7 cellular contexts compared by ENCODE assay signal in genomic region chr2:111478844-111479458, GRCh38.
DNase-seq lines count a peak whose midpoint lies in the region; ATAC-seq and TF ChIP-seq lines count a peak whose summit lies in the region.
"Not testable (repeated sequence)": the region's sequence is repeated elsewhere in the genome, so short reads cannot be mapped to it uniquely, and the experiment has no call there.

No MANE protein-coding gene starts in this region.

- H3K27me3 Mint-ChIP-seq in activated CD4-positive, alpha-beta T cell treated with anti-CD3 and anti-CD28 coated beads for 36 hours; activated naive CD4-positive, alpha-beta T cell treated with anti-CD3 and anti-CD28 coated beads for 36 hours (ENCODE audit: low read depth): not testable (repeated sequence)

- intact Hi-C loops in activated CD4-positive, alpha-beta T cell treated with anti-CD3 and anti-CD28 coated beads for 36 hours (cut with DNase I, micrococcal nuclease): not testable (repeated sequence)
- intact Hi-C loops in activated naive CD4-positive, alpha-beta T cell treated with anti-CD3 and anti-CD28 coated beads for 36 hours (cut with micrococcal nuclease): loop anchor here (10.0 kb wide), 1 partner anchor 364 kb away; no protein-coding TSS in a partner anchor

- POLR2A ChIA-PET in activated CD4-positive, alpha-beta T cell treated with anti-CD3 and anti-CD28 coated beads for 36 hours (lab: Charles Lee): not testable (repeated sequence)

- not testable (repeated sequence) for H3K9me3 Mint-ChIP-seq in activated CD4-positive, alpha-beta T cell treated with anti-CD3 and anti-CD28 coated beads for 36 hours (ENCODE audit: low read depth); activated naive CD4-positive, alpha-beta T cell treated with anti-CD3 and anti-CD28 coated beads for 36 hours

- not testable (repeated sequence) for H3K27me3 ChIP-seq in neutrophil

- peak; percentile 64 for DNase-seq in activated CD4-positive, alpha-beta T cell treated with anti-CD3 and anti-CD28 coated beads for 36 hours
- peak; percentile 49 for DNase-seq in activated naive CD4-positive, alpha-beta T cell treated with anti-CD3 and anti-CD28 coated beads for 36 hours

- CTCF ChIA-PET in activated CD4-positive, alpha-beta T cell treated with anti-CD3 and anti-CD28 coated beads for 36 hours (lab: Charles Lee); activated naive CD4-positive, alpha-beta T cell treated with anti-CD3 and anti-CD28 coated beads for 36 hours (lab: Charles Lee): not testable (repeated sequence)

- ATAC-seq in GM18511 (IDR thresholded peaks at IDR 0.05; ENCODE audit: unreplicated experiment): peak; percentile 74
- ATAC-seq in GM21390 (IDR thresholded peaks at IDR 0.05; ENCODE audit: unreplicated experiment): peak; percentile 54
- peak; percentile 54 for ATAC-seq in HG02840 (IDR thresholded peaks at IDR 0.05; ENCODE audit: low FRiP score, unreplicated experiment)
- ATAC-seq in HG03558 (IDR thresholded peaks at IDR 0.05; ENCODE audit: extremely low read depth, unreplicated experiment): peak; percentile 30
- peak; percentile 58 for ATAC-seq in activated CD4-positive, alpha-beta T cell treated with anti-CD3 and anti-CD28 coated beads for 36 hours

- H3K4me3 ChIP-seq in neutrophil (ENCODE audit: low read depth in 1 of 2, low read length in 1 of 2): peak overlapping the region in 1 of 2 experiments; percentile 18

- H3K27ac ChIP-seq in neutrophil: peak overlapping the region; percentile 84

- H3K4me1 ChIP-seq in neutrophil (ENCODE audit: control insufficient read depth in 1 of 2, insufficient read depth in 1 of 2, low read depth in 1 of 2, low read length in 1 of 2): peaks cover 37 to 40% of the 10 kb centered on the region in 2 experiments

- not testable (repeated sequence) for TF ChIP-seq CTCF in neutrophil (IDR thresholded peaks at IDR 0.05)

- not testable (repeated sequence) for H3K36me3 Mint-ChIP-seq in activated CD4-positive, alpha-beta T cell treated with anti-CD3 and anti-CD28 coated beads for 36 hours (ENCODE audit: low read depth); activated naive CD4-positive, alpha-beta T cell treated with anti-CD3 and anti-CD28 coated beads for 36 hours (ENCODE audit: low read depth)

- H3K27ac Mint-ChIP-seq in activated CD4-positive, alpha-beta T cell treated with anti-CD3 and anti-CD28 coated beads for 36 hours: peak overlapping the region; percentile 89
- not testable (repeated sequence) for H3K27ac Mint-ChIP-seq in activated naive CD4-positive, alpha-beta T cell treated with anti-CD3 and anti-CD28 coated beads for 36 hours

- peak overlapping the region; percentile 62 for H3K4me3 Mint-ChIP-seq in activated CD4-positive, alpha-beta T cell treated with anti-CD3 and anti-CD28 coated beads for 36 hours
- H3K4me3 Mint-ChIP-seq in activated naive CD4-positive, alpha-beta T cell treated with anti-CD3 and anti-CD28 coated beads for 36 hours: not testable (repeated sequence)

- H3K9me3 ChIP-seq in neutrophil: not testable (repeated sequence)

- not testable (repeated sequence) for H3K36me3 ChIP-seq in neutrophil

- peaks cover 35% of the 10 kb centered on the region for H3K4me1 Mint-ChIP-seq in activated CD4-positive, alpha-beta T cell treated with anti-CD3 and anti-CD28 coated beads for 36 hours
- H3K4me1 Mint-ChIP-seq in activated naive CD4-positive, alpha-beta T cell treated with anti-CD3 and anti-CD28 coated beads for 36 hours (ENCODE audit: low read depth): peaks cover 25% of the 10 kb centered on the region
